ENCODE assay signal across 8 cellular contexts in the genomic region with DNA sequence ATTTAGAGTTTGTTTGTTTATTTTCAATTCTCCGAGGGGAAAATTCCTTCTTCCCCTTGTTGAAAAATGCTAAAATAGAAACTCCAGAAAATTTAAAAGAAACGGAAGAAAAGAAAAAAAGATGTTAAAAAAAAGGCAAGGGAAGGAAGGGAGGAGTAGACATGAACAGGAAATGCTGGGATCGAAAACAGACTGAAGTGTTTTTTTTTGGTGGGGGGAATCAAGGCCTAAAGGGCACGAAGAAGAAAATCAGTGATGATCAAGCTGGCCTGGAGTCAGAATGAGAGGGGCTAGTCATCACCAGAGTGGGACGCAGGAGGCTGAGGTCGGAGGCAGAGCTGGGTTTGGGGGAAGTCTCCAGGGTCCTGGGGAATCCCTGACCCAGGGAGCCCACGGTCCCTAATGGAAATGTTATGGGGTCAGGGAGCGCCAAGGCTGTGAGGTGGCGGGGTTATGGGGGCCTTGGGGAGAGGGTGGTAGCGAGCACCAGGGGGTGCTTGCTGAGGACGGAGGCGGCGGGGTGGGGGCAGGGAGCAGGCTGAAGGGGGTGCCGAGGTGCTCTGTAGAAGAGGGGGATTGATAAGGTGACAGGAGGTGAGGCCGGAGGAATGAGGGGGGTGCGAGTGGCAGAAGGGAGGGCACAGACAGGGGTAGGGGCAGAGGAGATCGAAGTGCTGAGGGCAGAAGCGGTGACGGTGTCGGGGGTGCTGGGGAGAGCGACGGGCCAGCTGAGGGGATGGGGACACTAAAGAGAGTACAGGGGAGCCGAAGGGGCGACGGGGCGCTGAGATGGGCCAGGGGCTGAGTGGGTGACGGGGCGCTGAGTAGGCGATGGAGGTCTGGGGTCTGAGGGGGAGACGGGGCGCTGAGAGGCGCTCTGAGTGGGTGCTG. TPM values are rescaled to one million over a fixed set of nuclear protein-coding genes. Genes with fewer than 3 reads are reported as not detected.
DNase-seq lines count a peak whose midpoint lies in the region; ATAC-seq and TF ChIP-seq lines count a peak whose summit lies in the region.

No MANE protein-coding gene starts in this region.

- peak overlapping the region; percentile 95 for H3K27ac Mint-ChIP-seq in Calu3 (ENCODE audit: unreplicated experiment)
- peak overlapping the region; percentile 98 for H3K27ac Mint-ChIP-seq in activated naive CD4-positive, alpha-beta T cell treated with anti-CD3 and anti-CD28 coated beads, Interleukin-2, amount 50 U/mL, for 24 hours

- H3K79me2 ChIP-seq in OCI-LY3 (ENCODE audit: low read length): peaks cover 93% of the 10 kb centered on the region

- peaks cover 30% of the 10 kb centered on the region for H4K20me1 ChIP-seq in OCI-LY3 (ENCODE audit: insufficient read depth, low read length)

- H3K36me3 ChIP-seq in OCI-LY3 (replicated peaks; ENCODE audit: low read depth, low read length) (peaks cover 60% of the 10 kb centered on the region), right atrium auricular region (peaks cover 44% of the 10 kb centered on the region), gastrocnemius medialis (peaks cover 0 to 55% of the 10 kb centered on the region in 2 donors)

- no peak for TF ChIP-seq CTCF in Calu3 (IDR thresholded peaks at IDR 0.05; ENCODE audit: unreplicated experiment)
- TF ChIP-seq CTCF in OCI-LY3 (IDR thresholded peaks at IDR 0.05; ENCODE audit: low read depth, low read length): no peak
- TF ChIP-seq CTCF in right atrium auricular region (IDR thresholded peaks at IDR 0.05): no peak
- no peak for TF ChIP-seq CTCF in gastrocnemius medialis (IDR thresholded peaks at IDR 0.05 in 4 of 5, conservative IDR thresholded peaks at IDR 0.05 in 1 of 5)

- no peak for DNase-seq in Calu3
- peak; percentile 62 for DNase-seq in right atrium auricular region (ENCODE audit: low spot score)
- peak; percentile 11 to 25 for DNase-seq in gastrocnemius medialis
- no peak for DNase-seq in ACHN

- H3K27me3 ChIP-seq in OCI-LY3 (ENCODE audit: low read depth, low read length) (no peaks in the 10 kb centered on the region), right atrium auricular region (no peaks in the 10 kb centered on the region), gastrocnemius medialis (no peaks in the 10 kb centered on the region)

- no TSS peak for BruUV-seq in Calu3 (replicated peaks; lab: Mats Ljungman, UMichigan)

- CTCF ChIA-PET in Calu3 (lab: Charles Lee): interaction anchor here (0.6 to 1.7 kb wide), 10 partner anchors 10 to 564 kb away, joined by 3 to 10 read pairs (median 4); no protein-coding TSS in a partner anchor

- H3K36me3 Mint-ChIP-seq in Calu3 (ENCODE audit: insufficient read depth, unreplicated experiment): peaks cover 83% of the 10 kb centered on the region
- H3K36me3 Mint-ChIP-seq in activated naive CD4-positive, alpha-beta T cell treated with anti-CD3 and anti-CD28 coated beads, Interleukin-2, amount 50 U/mL, for 24 hours: peaks cover 59% of the 10 kb centered on the region

- peak overlapping the region; percentile 82 for H3K4me3 Mint-ChIP-seq in Calu3 (ENCODE audit: low read depth, unreplicated experiment)
- H3K4me3 Mint-ChIP-seq in activated naive CD4-positive, alpha-beta T cell treated with anti-CD3 and anti-CD28 coated beads, Interleukin-2, amount 50 U/mL, for 24 hours: peak overlapping the region; percentile 93

- ATAC-seq in gastrocnemius medialis: peak in 1 of 2 donors; percentile 1
- ATAC-seq in HG02938 (IDR thresholded peaks at IDR 0.05; ENCODE audit: unreplicated experiment): no peak
- ATAC-seq in GM21423 (IDR thresholded peaks at IDR 0.05; ENCODE audit: unreplicated experiment): no peak

- no peaks in the 10 kb centered on the region for H3K27me3 Mint-ChIP-seq in Calu3 (ENCODE audit: unreplicated experiment)
- no peaks in the 10 kb centered on the region for H3K27me3 Mint-ChIP-seq in activated naive CD4-positive, alpha-beta T cell treated with anti-CD3 and anti-CD28 coated beads, Interleukin-2, amount 50 U/mL, for 24 hours

- H3K4me3 ChIP-seq in OCI-LY3 (ENCODE audit: low read length) (peak overlapping the region; percentile 82), right atrium auricular region (peak overlapping the region; percentile 97), gastrocnemius medialis (peak overlapping the region; percentile 62 to 88 (median 78))

- H3K9me3 ChIP-seq in OCI-LY3 (ENCODE audit: insufficient read depth, low read length): peaks cover 31% of the 10 kb centered on the region
- H3K9me3 ChIP-seq in right atrium auricular region: peaks cover 0 to 13% of the 10 kb centered on the region in 2 donors
- no peaks in the 10 kb centered on the region for H3K9me3 ChIP-seq in gastrocnemius medialis

- H3K4me2 ChIP-seq in OCI-LY3 (ENCODE audit: low read length): peak overlapping the region; percentile 84

- intact Hi-C loops in Calu3 (cut with micrococcal nuclease; ENCODE audit: unreplicated experiment) (no loop called here), gastrocnemius medialis (cut with DNase I; ENCODE audit: low total_unique reads) (no loop called here)

- H3K4me1 ChIP-seq in OCI-LY3 (ENCODE audit: low read length) (peaks cover 44% of the 10 kb centered on the region), right atrium auricular region (peaks cover 0 to 64% of the 10 kb centered on the region in 2 donors), gastrocnemius medialis (peaks cover 39 to 53% of the 10 kb centered on the region in 2 donors)

- in situ Hi-C loops in gastrocnemius medialis (cut with MboI; ENCODE audit: low sequenced_read_pairs in 4 of 4): no loop called here
- in situ Hi-C loops in ACHN (cut with HindIII; ENCODE audit: low pct_ligation_motif_present, low pct_unique_long_range_greater_than_20kb, low sequenced_read_pairs): no loop called here

- H3K9me3 Mint-ChIP-seq in Calu3 (ENCODE audit: low read depth, unreplicated experiment): peaks cover 12% of the 10 kb centered on the region
- peaks cover 17% of the 10 kb centered on the region for H3K9me3 Mint-ChIP-seq in activated naive CD4-positive, alpha-beta T cell treated with anti-CD3 and anti-CD28 coated beads, Interleukin-2, amount 50 U/mL, for 24 hours

- peak overlapping the region; percentile 85 for H3K27ac ChIP-seq in OCI-LY3 (ENCODE audit: low read length)
- peak overlapping the region; percentile 98 to 99 for H3K27ac ChIP-seq in right atrium auricular region
- H3K27ac ChIP-seq in gastrocnemius medialis: peak overlapping the region; percentile 95 to 99 (median 98)

- H3K9ac ChIP-seq in OCI-LY3 (ENCODE audit: low read length): peak overlapping the region; percentile 97

- TF ChIP-seq POLR2A in gastrocnemius medialis (IDR thresholded peaks at IDR 0.05): no peak

- peaks cover 42% of the 10 kb centered on the region for H3K4me1 Mint-ChIP-seq in Calu3 (ENCODE audit: low read depth, unreplicated experiment)
- H3K4me1 Mint-ChIP-seq in activated naive CD4-positive, alpha-beta T cell treated with anti-CD3 and anti-CD28 coated beads, Interleukin-2, amount 50 U/mL, for 24 hours: peaks cover 47% of the 10 kb centered on the region

- H2AFZ ChIP-seq in OCI-LY3 (ENCODE audit: low read depth, low read length): no peak overlapping the region

RNA-seq across cellular contexts. Expression of gene ZNFX1, which starts 0.7 kb away (rescaled TPM):
- total RNA-seq in Calu3 (2022) (94.1 and 156 TPM in 2 replicates), right atrium auricular region (10 to 100 TPM; 20.7 to 33.6 TPM), gastrocnemius medialis (10 to 100 TPM; 28.7 to 34.9 (median 31.1) TPM)

RNA-seq across cellular contexts. Expression of gene DDX27, which starts 57.9 kb away (rescaled TPM):
- total RNA-seq in Calu3 (2022) (87.3 and 96.0 TPM in 2 replicates), right atrium auricular region (10 to 100 TPM; 10.2 to 20.6 TPM), gastrocnemius medialis (10 to 100 TPM; 12.6 to 39.7 (median 23.3) TPM)

Comparison
In these comparisons a context has a peak if more than half of its experiments do, and no peak if none do; other contexts are left out.
1. DNase-seq: peak in right atrium auricular region (single experiment) and gastrocnemius medialis (2 of 2); none in Calu3 (single experiment) and ACHN (single experiment).
2. Peak in every context shown above with its lines, with median percentiles within 50 percentile points of each other: H3K27ac ChIP-seq and H3K4me3 ChIP-seq.